ENCODE assay signal across 8 cellular contexts in the genomic region with DNA sequence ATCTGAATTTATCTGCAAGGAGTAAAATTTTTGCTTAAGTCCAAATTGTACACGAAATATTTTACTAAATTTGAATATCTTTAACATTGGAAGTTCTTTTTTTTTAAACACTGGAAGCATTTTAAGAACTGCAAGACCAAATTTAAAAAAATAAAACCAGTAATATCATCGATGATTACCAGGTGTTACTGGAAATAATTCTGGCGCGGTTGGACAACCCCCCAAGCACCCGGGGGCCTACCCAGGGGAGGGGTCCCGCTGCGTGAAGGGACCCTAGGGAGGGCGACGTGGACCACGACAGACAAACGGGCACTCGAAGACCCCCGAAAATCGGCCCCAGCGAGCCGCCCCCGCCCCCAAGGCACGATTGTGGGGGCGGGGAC. TPM values are rescaled to one million over a fixed set of nuclear protein-coding genes. Genes with fewer than 3 reads are reported as not detected.
DNase-seq lines count a peak whose midpoint lies in the region; ATAC-seq, FAIRE-seq and TF ChIP-seq lines count a peak whose summit lies in the region.

No MANE protein-coding gene starts in this region.

- H3K36me3 ChIP-seq in heart left ventricle (peaks cover 0 to 25% (median 22%) of the 10 kb centered on the region in 9 donors), bronchial epithelial cell (ENCODE audit: control insufficient read depth, insufficient read depth, low read length) (peaks cover 15% of the 10 kb centered on the region), vagina (peaks cover 0 to 22% of the 10 kb centered on the region in 2 donors)

- no peak for FAIRE-seq in bronchial epithelial cell (lab: Jason Lieb, UNC)

- H3K4me1 ChIP-seq in heart left ventricle = peaks cover 9 to 68% (median 38%) of the 10 kb centered on the region in 12 donors
- H3K4me1 ChIP-seq in mononuclear cell (ENCODE audit: insufficient read depth, low read length) = peaks cover 77% of the 10 kb centered on the region
- peaks cover 41% of the 10 kb centered on the region for H3K4me1 ChIP-seq in vagina

- ATAC-seq in heart left ventricle (no peak), HG03196 (IDR thresholded peaks at IDR 0.05; ENCODE audit: unreplicated experiment) (no peak), HG03159 (IDR thresholded peaks at IDR 0.05; ENCODE audit: unreplicated experiment) (no peak)

- H3K4me3 ChIP-seq in heart left ventricle (peak overlapping the region; percentile 87 to 100 (median 98)), bronchial epithelial cell (ENCODE audit: low read depth, low read length) (peak overlapping the region; percentile 99), mononuclear cell (ENCODE audit: low read length) (peak overlapping the region; percentile 100), vagina (peak overlapping the region; percentile 99 to 100)

- no peaks in the 10 kb centered on the region for H3K27me3 ChIP-seq in heart left ventricle
- H3K27me3 ChIP-seq in bronchial epithelial cell (ENCODE audit: control insufficient read depth, insufficient read depth, low read length) = no peaks in the 10 kb centered on the region
- no peaks in the 10 kb centered on the region for H3K27me3 ChIP-seq in mononuclear cell (ENCODE audit: insufficient read depth, low read length)
- no peaks in the 10 kb centered on the region for H3K27me3 ChIP-seq in vagina

- TF ChIP-seq POLR2A in heart left ventricle (IDR thresholded peaks at IDR 0.05) (no peak), vagina (IDR thresholded peaks at IDR 0.05) (no peak)

- peak overlapping the region in 10 of 12 donors; percentile 14 to 100 (median 70) for H3K27ac ChIP-seq in heart left ventricle
- peak overlapping the region; percentile 99 for H3K27ac ChIP-seq in vagina

- 2 to 3% (median 2%) methylated on average over 10 to 19 of the region's 19 CpGs for WGBS in heart left ventricle, 4 donors

- intact Hi-C loops in heart left ventricle (cut with DNase I) (loop anchor here in 1 of 10 donors (1.0 kb wide), 1 partner anchor 33 kb away; a partner anchor contains a TSS), cardiac septum (cut with DNase I) (loop anchor here (1.0 kb wide), 1 partner anchor 33 kb away; a partner anchor contains a TSS), vagina (cut with DNase I) (no loop called here)

- no peaks in the 10 kb centered on the region for H3K9me3 ChIP-seq in heart left ventricle
- H3K9me3 ChIP-seq in mononuclear cell (ENCODE audit: low read depth, low read length) = no peaks in the 10 kb centered on the region
- no peaks in the 10 kb centered on the region for H3K9me3 ChIP-seq in vagina

- no peak for DNase-seq in heart left ventricle
- DNase-seq in cardiac septum (ENCODE audit: low spot score) = no peak
- no peak for DNase-seq in bronchial epithelial cell (ENCODE audit: low read depth)
- DNase-seq in vagina (ENCODE audit: extremely low spot score in 2 of 2) = no peak
- no peak for DNase-seq in GM20000 (ENCODE audit: low spot score)

- TF ChIP-seq CTCF in heart left ventricle (IDR thresholded peaks at IDR 0.05) = no peak
- no peak for TF ChIP-seq CTCF in bronchial epithelial cell (IDR thresholded peaks at IDR 0.05; ENCODE audit: insufficient read depth, low read length, severe bottlenecking)
- TF ChIP-seq CTCF in vagina (IDR thresholded peaks at IDR 0.05) = no peak
- TF ChIP-seq CTCF in GM20000 (IDR thresholded peaks at IDR 0.05; ENCODE audit: extremely low read depth, missing control alignments) = no peak

RNA-seq across cellular contexts. Expression of a gene that starts 12.6 kb away (rescaled TPM):
- under 1 TPM in 1 of 9 donors, not detected in 8; 0.25 TPM for total RNA-seq in heart left ventricle
- under 1 TPM in 1 of 2 donors, not detected in 1; 0.34 TPM for polyA plus RNA-seq in heart left ventricle
- 0.46 TPM for total RNA-seq in cardiac septum
- total RNA-seq in bronchial epithelial cell = not detected in 2 replicates
- total RNA-seq in mononuclear cell = not detected
- total RNA-seq in vagina = not detected

RNA-seq across cellular contexts. Expression of a gene that starts 13.1 kb away (rescaled TPM):
- total RNA-seq in heart left ventricle (1 to 10 TPM in 2 of 9 donors, under 1 TPM in 7; 0.11 to 1.6 (median 0.48) TPM), cardiac septum (0.19 TPM), bronchial epithelial cell (not detected in 2 replicates), mononuclear cell (0.52 TPM), vagina (2.0 TPM)
- under 1 TPM; 0.21 to 0.23 TPM for polyA plus RNA-seq in heart left ventricle

RNA-seq across cellular contexts. Expression of a gene that starts 19.7 kb away (rescaled TPM):
- under 1 TPM in 5 of 9 donors, not detected in 4; 0.32 to 0.81 (median 0.57) TPM for total RNA-seq in heart left ventricle
- 1 to 10 TPM in 1 of 2 donors, under 1 TPM in 1; 0.10 to 1.1 TPM for polyA plus RNA-seq in heart left ventricle
- total RNA-seq in cardiac septum = 1.5 TPM
- 0.26 and 0.38 TPM in 2 replicates for total RNA-seq in bronchial epithelial cell
- 1.3 TPM for total RNA-seq in mononuclear cell
- total RNA-seq in vagina = 2.7 TPM

RNA-seq across cellular contexts. Expression of a gene that starts 32.2 kb away (rescaled TPM):
- 10 to 100 TPM; 19.2 to 43.9 (median 28.6) TPM for total RNA-seq in heart left ventricle
- polyA plus RNA-seq in heart left ventricle = 10 to 100 TPM; 22.7 to 29.5 TPM
- total RNA-seq in cardiac septum = 34.1 TPM
- total RNA-seq in bronchial epithelial cell = 24.2 and 25.1 TPM in 2 replicates
- 68.1 TPM for total RNA-seq in mononuclear cell
- total RNA-seq in vagina = 71.2 TPM

RNA-seq across cellular contexts. Expression of a gene that starts 32.7 kb away (rescaled TPM):
- total RNA-seq in heart left ventricle = 10 to 100 TPM; 44.6 to 63.2 (median 46.5) TPM
- 10 to 100 TPM; 80.9 to 89.7 TPM for polyA plus RNA-seq in heart left ventricle
- 51.2 TPM for total RNA-seq in cardiac septum
- total RNA-seq in bronchial epithelial cell = 49.3 and 59.8 TPM in 2 replicates
- total RNA-seq in mononuclear cell = 25.3 TPM
- 30.7 TPM for total RNA-seq in vagina
